In the genomic region with DNA sequence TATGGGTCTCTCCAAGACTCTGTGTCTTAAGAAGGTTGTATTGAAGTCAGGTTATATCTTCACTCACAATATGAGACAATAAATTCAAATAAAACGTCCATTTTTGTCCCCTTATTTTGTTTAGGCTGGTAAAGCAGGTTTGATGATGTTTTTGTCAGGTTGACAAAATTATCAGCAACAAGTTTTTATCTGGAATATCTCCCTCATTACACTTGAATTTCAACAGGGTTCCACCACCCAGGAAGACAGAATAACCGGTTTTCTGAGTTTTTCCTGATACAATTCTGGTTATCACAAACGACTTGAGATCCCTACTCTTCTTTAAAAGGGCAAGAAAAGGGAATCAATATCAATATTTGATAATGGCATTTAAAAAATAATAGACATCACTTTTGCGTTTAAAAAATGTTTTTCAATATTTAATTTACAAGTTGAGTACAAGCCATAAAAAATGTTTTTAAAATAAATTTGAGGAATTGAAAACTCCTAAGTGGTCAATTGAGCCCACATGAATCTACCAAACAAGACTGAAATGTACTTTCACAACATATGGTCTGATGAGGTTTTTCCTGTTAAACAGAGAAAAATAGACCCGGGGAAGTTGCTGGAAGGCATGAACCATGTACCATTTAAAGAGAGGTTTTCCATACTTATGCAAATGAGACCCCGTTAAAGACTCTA, we compare ENCODE assay signal across 9 cellular contexts. TPM values are rescaled to one million over a fixed set of nuclear protein-coding genes. Genes with fewer than 3 reads are reported as not detected.
A peak's percentile ranks its signal among the peaks of the same experiment; 100 is the strongest.
DNase-seq lines count a peak whose midpoint lies in the region; ATAC-seq lines count a peak whose summit lies in the region.
"Had no signal": no experiment of that assay in that cellular context is flagged by ENCODE, and none has a peak within 500 bp of the region (broad histone marks: within the 10 kb centered on the region; RNA-seq: fewer than 3 reads in every experiment).

No MANE protein-coding gene starts in this region.

- intact Hi-C loops in activated CD4-positive, alpha-beta memory T cell treated with anti-CD3 and anti-CD28 coated beads for 36 hours (cut with micrococcal nuclease): loop anchor here (5.0 kb wide), 2 partner anchors 40 to 60 kb away; no protein-coding TSS in a partner anchor

- no peaks in the 10 kb centered on the region for H3K9me3 Mint-ChIP-seq in activated CD4-positive, alpha-beta memory T cell treated with anti-CD3 and anti-CD28 coated beads for 36 hours

- POLR2A ChIA-PET in activated CD4-positive, alpha-beta memory T cell treated with anti-CD3 and anti-CD28 coated beads for 36 hours (lab: Charles Lee): no interaction called here

- H3K36me3 Mint-ChIP-seq in activated CD4-positive, alpha-beta memory T cell treated with anti-CD3 and anti-CD28 coated beads for 36 hours: peaks cover 5% of the 10 kb centered on the region

- peaks cover 4% of the 10 kb centered on the region for H3K27me3 Mint-ChIP-seq in activated CD4-positive, alpha-beta memory T cell treated with anti-CD3 and anti-CD28 coated beads for 36 hours

- peak overlapping the region; percentile 42 for H3K4me3 Mint-ChIP-seq in activated CD4-positive, alpha-beta memory T cell treated with anti-CD3 and anti-CD28 coated beads for 36 hours

- H3K4me1 Mint-ChIP-seq in activated CD4-positive, alpha-beta memory T cell treated with anti-CD3 and anti-CD28 coated beads for 36 hours (ENCODE audit: low read depth): peaks cover 41% of the 10 kb centered on the region

- H3K27ac Mint-ChIP-seq in activated CD4-positive, alpha-beta memory T cell treated with anti-CD3 and anti-CD28 coated beads for 36 hours: no peak overlapping the region

- CTCF ChIA-PET in activated CD4-positive, alpha-beta memory T cell treated with anti-CD3 and anti-CD28 coated beads for 36 hours (lab: Charles Lee): interaction anchor here (0.8 to 2.3 kb wide), 5 partner anchors 11 to 135 kb away, joined by 3 to 10 read pairs (median 3); no protein-coding TSS in a partner anchor

- ATAC-seq in GM18868 (IDR thresholded peaks at IDR 0.05; ENCODE audit: unreplicated experiment): no peak
- no peak for ATAC-seq in HG03280 (IDR thresholded peaks at IDR 0.05; ENCODE audit: unreplicated experiment)
- no peak for ATAC-seq in HG03097 (IDR thresholded peaks at IDR 0.05; ENCODE audit: low FRiP score, unreplicated experiment)
- ATAC-seq: esophagus mucosa had no signal

- DNase-seq in SKM-1 treated with dmso at 0.1 percent for 144 hours (lab: John Stamatoyannopoulos, UW; ENCODE audit: unreplicated experiment) (peak; percentile 36), SKM-1 (lab: John Stamatoyannopoulos, UW; ENCODE audit: unreplicated experiment) (no peak), iris pigment epithelial cell (ENCODE audit: low read depth) (peak; percentile 26), superior temporal gyrus (ENCODE audit: extremely low spot score) (peak; percentile 31)
- no peak for DNase-seq in activated CD4-positive, alpha-beta memory T cell treated with anti-CD3 and anti-CD28 coated beads for 36 hours

RNA-seq across cellular contexts. Expression of a gene that starts 1.4 kb away (rescaled TPM):
- total RNA-seq in activated CD4-positive, alpha-beta memory T cell treated with anti-CD3 and anti-CD28 coated beads for 36 hours: 10 to 100 TPM; 12.0 to 13.2 TPM

RNA-seq across cellular contexts. Expression of a gene that starts 34.2 kb away (rescaled TPM):
- 1 to 10 TPM; 2.5 to 2.9 TPM for total RNA-seq in activated CD4-positive, alpha-beta memory T cell treated with anti-CD3 and anti-CD28 coated beads for 36 hours

Comparison
In these comparisons a context has a peak if more than half of its experiments do, and no peak if none do; other contexts are left out.
1. DNase-seq: peak in SKM-1 treated with dmso at 0.1 percent for 144 hours (single experiment), iris pigment epithelial cell (single experiment) and superior temporal gyrus (single experiment); none in SKM-1 (single experiment) and activated CD4-positive, alpha-beta memory T cell treated with anti-CD3 and anti-CD28 coated beads for 36 hours (single experiment).